15 cellular contexts compared by ENCODE assay signal in genomic region chr1:111804736-111805135, GRCh38.
"Had no signal": no experiment of that assay in that cellular context is flagged by ENCODE, and none has a peak within 500 bp of the region (broad histone marks: within the 10 kb centered on the region; RNA-seq: fewer than 3 reads in every experiment).

No MANE protein-coding gene starts in this region.

- H3K9me3 ChIP-seq: body of pancreas, gastrocnemius medialis, sigmoid colon, transverse colon had no signal

- H3K4me3 Mint-ChIP-seq: activated naive CD4-positive, alpha-beta T cell treated with anti-CD3 and anti-CD28 coated beads, Interleukin-2, amount 50 U/mL, for 24 hours; effector memory CD8-positive, alpha-beta T cell; nephron had no signal

- H3K4me3 ChIP-seq: body of pancreas, gastrocnemius medialis, sigmoid colon, transverse colon had no signal

- H3K36me3 ChIP-seq: gastrocnemius medialis, sigmoid colon, transverse colon had no signal

- FAIRE-seq: kidney, TTC549 had no signal

- H3K27ac ChIP-seq: body of pancreas, epithelial cell of prostate, gastrocnemius medialis, sigmoid colon, transverse colon had no signal

- H3K4me1 ChIP-seq: body of pancreas, sigmoid colon, transverse colon had no signal

- H3K27me3 ChIP-seq: body of pancreas, gastrocnemius medialis, sigmoid colon, transverse colon had no signal

- H3K4me1 Mint-ChIP-seq: activated naive CD4-positive, alpha-beta T cell treated with anti-CD3 and anti-CD28 coated beads, Interleukin-2, amount 50 U/mL, for 24 hours had no signal

- H3K36me3 Mint-ChIP-seq: activated naive CD4-positive, alpha-beta T cell treated with anti-CD3 and anti-CD28 coated beads, Interleukin-2, amount 50 U/mL, for 24 hours had no signal

- H3K9me3 Mint-ChIP-seq: activated naive CD4-positive, alpha-beta T cell treated with anti-CD3 and anti-CD28 coated beads, Interleukin-2, amount 50 U/mL, for 24 hours; activated T-helper 2 cell treated with anti-CD3 and anti-CD28 coated beads, Interferon-gamma antibody, Interleukin-2, Interleukin-4, amounts not matched to agents 10 μg/mL and 5 μg/mL and 100 μg/mL, durations not matched to agents 14 hours and 24 hours and 36 hours; effector memory CD8-positive, alpha-beta T cell; nephron had no signal

- DNase-seq: body of pancreas; effector memory CD8-positive, alpha-beta T cell; gastrocnemius medialis; kidney; left ventricle myocardium superior; mesendoderm; sigmoid colon; stimulated activated naive CD4-positive, alpha-beta T cell; transverse colon had no signal

- H3K27ac Mint-ChIP-seq: activated naive CD4-positive, alpha-beta T cell treated with anti-CD3 and anti-CD28 coated beads, Interleukin-2, amount 50 U/mL, for 24 hours; activated T-helper 2 cell treated with anti-CD3 and anti-CD28 coated beads, Interferon-gamma antibody, Interleukin-2, Interleukin-4, amounts not matched to agents 10 μg/mL and 5 μg/mL and 100 μg/mL, durations not matched to agents 14 hours and 24 hours and 36 hours; effector memory CD8-positive, alpha-beta T cell; nephron had no signal

- ATAC-seq: activated CD4-positive, CD25-positive, alpha-beta regulatory T cell treated with anti-CD3 and anti-CD28 coated beads, Interleukin-2, amount 50 U/mL, for 24 hours; body of pancreas; effector memory CD8-positive, alpha-beta T cell; gastrocnemius medialis; left ventricle myocardium superior had no signal
